In genomic region chr4:92840880-92841279, GRCh38 we compare ENCODE assay signal across 24 cellular contexts.
"Had no signal": no experiment of that assay in that cellular context is flagged by ENCODE, and none has a peak within 500 bp of the region (broad histone marks: within the 10 kb centered on the region; RNA-seq: fewer than 3 reads in every experiment).

No MANE protein-coding gene starts in this region.

- ATAC-seq: stimulated activated effector memory CD8-positive, alpha-beta T cell treated with anti-CD3 and anti-CD28 coated beads, Interleukin-12 subunit alpha, Interleukin-12 subunit beta, amount 100 ng/mL, for 72 hours; stimulated activated memory B cell treated with anti-CD40 and anti-IgM and Interleukin-4, amounts not matched to agents 10 μg/mL and 1 μg/mL and 100 μg/mL, for 72 hours; stimulated activated naive B cell treated with anti-CD40 and anti-IgM and Interleukin-4, amounts not matched to agents 10 μg/mL and 1 μg/mL and 100 μg/mL, for 72 hours; stimulated activated naive CD8-positive, alpha-beta T cell treated with anti-CD3 and anti-CD28 coated beads, Interleukin-15, amount 100 ng/mL, for 72 hours; stimulated activated naive CD8-positive, alpha-beta T cell treated with anti-CD3 and anti-CD28 coated beads, Interleukin-15, Interleukin-2, amounts not matched to agents 100 U/mL and 50 U/mL, for 24 hours; upper lobe of right lung had no signal

- H3K36me3 Mint-ChIP-seq: stimulated activated effector memory CD8-positive, alpha-beta T cell treated with anti-CD3 and anti-CD28 coated beads, Interleukin-12 subunit alpha, Interleukin-12 subunit beta, amount 100 ng/mL, for 72 hours; stimulated activated memory B cell treated with anti-CD40 and anti-IgM and Interleukin-4, amounts not matched to agents 10 μg/mL and 1 μg/mL and 100 μg/mL, for 72 hours; stimulated activated naive B cell treated with anti-CD40 and anti-IgM and Interleukin-4, amounts not matched to agents 10 μg/mL and 1 μg/mL and 100 μg/mL, for 72 hours; type B pancreatic cell had no signal

- H3K4me1 Mint-ChIP-seq: stimulated activated effector memory CD8-positive, alpha-beta T cell treated with anti-CD3 and anti-CD28 coated beads, Interleukin-12 subunit alpha, Interleukin-12 subunit beta, amount 100 ng/mL, for 72 hours; stimulated activated memory B cell treated with anti-CD40 and anti-IgM and Interleukin-4, amounts not matched to agents 10 μg/mL and 1 μg/mL and 100 μg/mL, for 72 hours; stimulated activated naive B cell treated with anti-CD40 and anti-IgM and Interleukin-4, amounts not matched to agents 10 μg/mL and 1 μg/mL and 100 μg/mL, for 72 hours; stimulated activated naive CD8-positive, alpha-beta T cell treated with anti-CD3 and anti-CD28 coated beads, Interleukin-15, amount 100 ng/mL, for 72 hours had no signal

- DNase-seq: stimulated activated CD4-positive, alpha-beta T cell treated with anti-CD3 and anti-CD28 coated beads, Interleukin-2, amount 100 ng/mL, for 48 hours; stimulated activated CD4-positive, alpha-beta T cell treated with anti-CD3 and anti-CD28 coated beads, Interleukin-4, amount 100 ng/mL, for 1 hour; stimulated activated CD4-positive, alpha-beta T cell treated with anti-CD3 and anti-CD28 coated beads, Interleukin-4, amount 100 ng/mL, for 24 hours; stimulated activated CD4-positive, alpha-beta T cell treated with anti-CD3 and anti-CD28 coated beads, Interleukin-4, amount 100 ng/mL, for 4 hours; stimulated activated CD8-positive, alpha-beta memory T cell treated with anti-CD3 and anti-CD28 coated beads, Interleukin-4, amount 100 ng/mL, for 48 hours; stimulated activated naive B cell treated with anti-CD40 and anti-IgM and Interleukin-4, amounts not matched to agents 10 μg/mL and 1 μg/mL and 100 μg/mL, for 72 hours; stimulated activated naive CD4-positive, alpha-beta T cell; stimulated activated naive CD4-positive, alpha-beta T cell treated with Interleukin-2 at 50 U/mL for 16 hours; stimulated activated naive CD8-positive, alpha-beta T cell treated with anti-CD3 and anti-CD28 coated beads, Interleukin-15, amount 100 ng/mL, for 72 hours; stimulated activated naive CD8-positive, alpha-beta T cell treated with anti-CD3 and anti-CD28 coated beads, Interleukin-15, Interleukin-2, amounts not matched to agents 100 U/mL and 50 U/mL, for 24 hours; stomach; substantia nigra; testis; thyroid gland; tibial artery; transverse colon; trophoblast cell; upper lobe of left lung; upper lobe of right lung; uterus had no signal

- H3K4me3 Mint-ChIP-seq: stimulated activated effector memory CD8-positive, alpha-beta T cell treated with anti-CD3 and anti-CD28 coated beads, Interleukin-12 subunit alpha, Interleukin-12 subunit beta, amount 100 ng/mL, for 72 hours; stimulated activated memory B cell treated with anti-CD40 and anti-IgM and Interleukin-4, amounts not matched to agents 10 μg/mL and 1 μg/mL and 100 μg/mL, for 72 hours; stimulated activated naive B cell treated with anti-CD40 and anti-IgM and Interleukin-4, amounts not matched to agents 10 μg/mL and 1 μg/mL and 100 μg/mL, for 72 hours; stimulated activated naive CD8-positive, alpha-beta T cell treated with anti-CD3 and anti-CD28 coated beads, Interleukin-15, amount 100 ng/mL, for 72 hours; stimulated activated naive CD8-positive, alpha-beta T cell treated with anti-CD3 and anti-CD28 coated beads, Interleukin-15, Interleukin-2, amounts not matched to agents 100 ng/mL and 50 ng/mL, for 24 hours; type B pancreatic cell had no signal

- H3K27ac Mint-ChIP-seq: stimulated activated effector memory CD8-positive, alpha-beta T cell treated with anti-CD3 and anti-CD28 coated beads, Interleukin-12 subunit alpha, Interleukin-12 subunit beta, amount 100 ng/mL, for 72 hours; stimulated activated memory B cell treated with anti-CD40 and anti-IgM and Interleukin-4, amounts not matched to agents 10 μg/mL and 1 μg/mL and 100 μg/mL, for 72 hours; stimulated activated naive B cell treated with anti-CD40 and anti-IgM and Interleukin-4, amounts not matched to agents 10 μg/mL and 1 μg/mL and 100 μg/mL, for 72 hours; stimulated activated naive CD8-positive, alpha-beta T cell treated with anti-CD3 and anti-CD28 coated beads, Interleukin-15, amount 100 ng/mL, for 72 hours; stimulated activated naive CD8-positive, alpha-beta T cell treated with anti-CD3 and anti-CD28 coated beads, Interleukin-15, Interleukin-2, amounts not matched to agents 100 ng/mL and 50 ng/mL, for 24 hours; type B pancreatic cell had no signal

- H3K27me3 Mint-ChIP-seq: stimulated activated memory B cell treated with anti-CD40 and anti-IgM and Interleukin-4, amounts not matched to agents 10 μg/mL and 1 μg/mL and 100 μg/mL, for 72 hours; stimulated activated naive B cell treated with anti-CD40 and anti-IgM and Interleukin-4, amounts not matched to agents 10 μg/mL and 1 μg/mL and 100 μg/mL, for 72 hours; stimulated activated naive CD8-positive, alpha-beta T cell treated with anti-CD3 and anti-CD28 coated beads, Interleukin-15, amount 100 ng/mL, for 72 hours; stimulated activated naive CD8-positive, alpha-beta T cell treated with anti-CD3 and anti-CD28 coated beads, Interleukin-15, Interleukin-2, amounts not matched to agents 100 ng/mL and 50 ng/mL, for 24 hours; type B pancreatic cell had no signal

- H3K9me3 Mint-ChIP-seq: type B pancreatic cell had no signal
